1 cellular context compared by ENCODE assay signal in genomic region chr20:1267809-1268374, GRCh38.
TF ChIP-seq lines count a peak whose summit lies in the region.

No MANE protein-coding gene starts in this region.

TF ChIP-seq in SK-N-SH treated with all-trans-retinoic acid at 6 μM for 48 hours, 23 proteins besides CTCF, POLR2A, EP300 and RAD21 (continued from another document):
- TF ChIP-seq RARB (CRISPR knock-in tag; IDR thresholded peaks at IDR 0.05) (no peak), ZNF70 (CRISPR knock-in tag; IDR thresholded peaks at IDR 0.05) (no peak), ESRRG (CRISPR knock-in tag; IDR thresholded peaks at IDR 0.05) (no peak), POU6F1 (CRISPR knock-in tag; IDR thresholded peaks at IDR 0.05; ENCODE audit: borderline replicate concordance, low read depth) (no peak), CSDC2 (CRISPR knock-in tag; IDR thresholded peaks at IDR 0.05) (no peak), PATZ1 (CRISPR knock-in tag; IDR thresholded peaks at IDR 0.05; ENCODE audit: borderline replicate concordance) (no peak), ZNF565 (CRISPR knock-in tag; conservative IDR thresholded peaks at IDR 0.05; ENCODE audit: low read depth) (no peak), GLIS3 (CRISPR knock-in tag; IDR thresholded peaks at IDR 0.05) (no peak), SNAI2 (CRISPR knock-in tag; IDR thresholded peaks at IDR 0.05) (no peak)
